9 cellular contexts compared by ENCODE assay signal in the genomic region with DNA sequence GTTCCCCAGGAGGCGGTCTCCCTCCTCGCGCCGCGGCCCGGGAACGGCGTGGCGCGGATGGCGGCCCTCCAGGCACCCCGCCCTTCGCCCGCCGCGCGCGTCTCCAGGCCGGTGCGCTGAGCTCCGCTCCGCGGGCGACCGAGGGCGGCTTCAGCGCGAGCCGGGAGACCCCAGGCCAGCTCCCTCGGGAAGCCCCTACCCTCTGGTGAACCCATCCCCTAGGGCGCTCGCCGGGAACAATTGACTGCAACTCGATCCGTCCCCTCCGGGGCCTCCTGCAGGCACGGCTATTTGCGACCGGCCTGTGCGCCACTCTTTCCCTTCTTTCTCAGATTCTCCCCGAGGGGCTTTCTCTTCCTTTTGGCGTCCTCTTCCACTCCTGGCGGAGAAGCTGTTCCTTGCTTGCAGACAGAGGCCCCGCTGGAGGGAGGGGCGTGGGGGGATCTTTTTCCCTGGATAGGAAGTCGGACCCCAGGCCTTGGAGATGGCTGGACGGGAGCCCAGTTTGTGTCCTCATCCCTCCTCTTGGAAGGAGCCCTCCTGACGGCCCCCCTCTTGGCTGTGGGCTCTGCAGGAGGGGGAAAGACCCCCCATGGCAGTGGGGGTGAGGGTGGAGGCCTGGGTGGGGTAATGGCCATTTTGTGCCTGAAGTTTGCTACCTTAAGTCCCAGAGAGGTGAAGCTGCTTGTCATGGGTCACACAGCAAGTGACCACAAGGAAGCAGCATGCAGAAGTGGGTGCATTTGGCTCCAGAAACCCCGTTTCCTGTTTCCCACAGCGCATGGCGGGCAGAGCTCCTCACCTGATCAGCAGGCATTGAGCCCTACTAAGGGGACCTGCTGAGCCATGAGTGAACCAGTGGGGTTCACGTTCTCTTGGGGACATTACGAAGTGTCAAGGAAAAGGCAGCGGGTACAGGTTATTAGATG.
DNase-seq lines count a peak whose midpoint lies in the region; FAIRE-seq and TF ChIP-seq lines count a peak whose summit lies in the region.
"Had no signal": no experiment of that assay in that cellular context is flagged by ENCODE, and none has a peak within 500 bp of the region (broad histone marks: within the 10 kb centered on the region; RNA-seq: fewer than 3 reads in every experiment).

No MANE protein-coding gene starts in this region.

- H4K20me1 ChIP-seq in MM.1S (ENCODE audit: insufficient read depth, low read length): no peaks in the 10 kb centered on the region

- H3K27ac ChIP-seq in ACC112 (ENCODE audit: low read depth, low read length): peak overlapping the region; percentile 79
- peak overlapping the region; percentile 34 for H3K27ac ChIP-seq in muscle layer of duodenum (ENCODE audit: low read length)
- H3K27ac ChIP-seq in MM.1S (ENCODE audit: low read length): no peak overlapping the region
- H3K27ac ChIP-seq: neutrophil had no signal

- peaks cover 66% of the 10 kb centered on the region for H3K79me2 ChIP-seq in ACC112 (ENCODE audit: control insufficient read depth, insufficient read depth, low read length, unreplicated experiment)
- no peaks in the 10 kb centered on the region for H3K79me2 ChIP-seq in MM.1S (ENCODE audit: low read length)

- H3K4me3 ChIP-seq in ACC112 (ENCODE audit: low read depth, low read length): peak overlapping the region; percentile 90
- peak overlapping the region; percentile 96 for H3K4me3 ChIP-seq in GM12865 (ENCODE audit: low read depth, low read length)
- H3K4me3 ChIP-seq in muscle layer of duodenum (ENCODE audit: low read depth in 1 of 2, low read length in 2 of 2): peak overlapping the region; percentile 30 to 74
- no peak overlapping the region for H3K4me3 ChIP-seq in MM.1S (ENCODE audit: low read length)

- FAIRE-seq in RCC 7860 (lab: Jason Lieb, UNC): no peak

- H3K4me1 ChIP-seq in ACC112 (ENCODE audit: control insufficient read depth, insufficient read depth, low read length, unreplicated experiment) (peaks cover 46% of the 10 kb centered on the region), muscle layer of duodenum (ENCODE audit: control insufficient read depth in 1 of 2, insufficient read depth in 2 of 2, low read length in 2 of 2) (peaks cover 11 to 56% of the 10 kb centered on the region in 2 donors), MM.1S (ENCODE audit: low read length) (no peaks in the 10 kb centered on the region)

- no peaks in the 10 kb centered on the region for H3K36me3 ChIP-seq in ACC112 (ENCODE audit: insufficient read depth, low read length)
- no peaks in the 10 kb centered on the region for H3K36me3 ChIP-seq in muscle layer of duodenum (ENCODE audit: control insufficient read depth in 1 of 2, insufficient read depth in 2 of 2, low read length in 2 of 2)
- no peaks in the 10 kb centered on the region for H3K36me3 ChIP-seq in MM.1S (replicated peaks; ENCODE audit: insufficient read depth, low read length)
- H3K36me3 ChIP-seq: neutrophil had no signal

- no peaks in the 10 kb centered on the region for H3K27me3 ChIP-seq in ACC112 (ENCODE audit: insufficient read depth, low read length)
- no peaks in the 10 kb centered on the region for H3K27me3 ChIP-seq in muscle layer of duodenum (ENCODE audit: low read depth, low read length)
- peaks cover 87% of the 10 kb centered on the region for H3K27me3 ChIP-seq in MM.1S (replicated peaks; ENCODE audit: insufficient read depth, low read length)

- DNase-seq in GM12865 (ENCODE audit: low read depth): peak; percentile 67
- DNase-seq in RCC 7860 (ENCODE audit: low spot score): peak; percentile 24
- DNase-seq in ecto neural progenitor cell (ENCODE audit: low spot score): peak; percentile 86
- no peak for DNase-seq in MM.1S
- no peak for DNase-seq in COLO829 (ENCODE audit: low spot score)
- DNase-seq in putamen (ENCODE audit: low spot score): no peak

- H3F3A ChIP-seq in MM.1S (ENCODE audit: insufficient read depth, low read length): no peaks in the 10 kb centered on the region

- H3K9ac ChIP-seq in MM.1S (ENCODE audit: low read length): no peak overlapping the region

- H3K9me3 ChIP-seq in muscle layer of duodenum (ENCODE audit: control insufficient read depth in 1 of 2, low read length in 2 of 2) (no peaks in the 10 kb centered on the region), MM.1S (replicated peaks; ENCODE audit: insufficient read depth, low read length) (no peaks in the 10 kb centered on the region)
- H3K9me3 ChIP-seq: neutrophil had no signal

- H3K4me2 ChIP-seq in MM.1S (ENCODE audit: low read depth, low read length): no peak overlapping the region

- no peaks in the 10 kb centered on the region for H3K9me2 ChIP-seq in MM.1S (replicated peaks; ENCODE audit: insufficient read depth, low read length)

- TF ChIP-seq CTCF in GM12865 (IDR thresholded peaks at IDR 0.05; ENCODE audit: insufficient read depth, low read depth, low read length, missing control alignments): no peak
- no peak for TF ChIP-seq CTCF in MM.1S (IDR thresholded peaks at IDR 0.05; ENCODE audit: low read length)

- H2AFZ ChIP-seq in ACC112 (ENCODE audit: low read length, unreplicated experiment) (no peak overlapping the region), MM.1S (ENCODE audit: low read length) (no peak overlapping the region)

Comparison
In these comparisons a context has a peak if more than half of its experiments do, and no peak if none do; other contexts are left out.
1. DNase-seq: peak in GM12865 (single experiment), RCC 7860 (single experiment) and ecto neural progenitor cell (single experiment); none in MM.1S (single experiment), COLO829 (single experiment) and putamen (single experiment).